Comparison of ENCODE assay signal across 17 cellular contexts in genomic region chr7:33764752-33765451, GRCh38.
DNase-seq lines count a peak whose midpoint lies in the region; ATAC-seq and TF ChIP-seq lines count a peak whose summit lies in the region.
"Had no signal": no experiment of that assay in that cellular context is flagged by ENCODE, and none has a peak within 500 bp of the region (broad histone marks: within the 10 kb centered on the region; RNA-seq: fewer than 3 reads in every experiment).

No MANE protein-coding gene starts in this region.

- dilution Hi-C loops in mammary epithelial cell (cut with HindIII; ENCODE audit: low sequenced_read_pairs), result no loop called here

- in situ Hi-C loops in mammary epithelial cell (cut with MboI; ENCODE audit: low sequenced_read_pairs in 2 of 2), result no loop called here

- no TSS peak for BruUV-seq in mammary epithelial cell (replicated peaks; lab: Mats Ljungman, UMichigan)
- no TSS peak for BruUV-seq in MCF 10A (replicated peaks; lab: Mats Ljungman, UMichigan)

- H4K20me1 ChIP-seq in mammary epithelial cell (ENCODE audit: insufficient read depth, low read length), result no peaks in the 10 kb centered on the region

- POLR2A ChIA-PET in MCF 10A (lab: Yijun Ruan, JAX), result no interaction called here

- H3K79me2 ChIP-seq in mammary epithelial cell (ENCODE audit: insufficient read depth, low read length), result no peaks in the 10 kb centered on the region

- H3K36me3 Mint-ChIP-seq in MCF 10A (ENCODE audit: insufficient read depth, unreplicated experiment), result no peaks in the 10 kb centered on the region
- H3K36me3 Mint-ChIP-seq: T-cell, type B pancreatic cell had no signal

- H3K9me3 Mint-ChIP-seq in MCF 10A (ENCODE audit: unreplicated experiment), result no peaks in the 10 kb centered on the region
- H3K9me3 Mint-ChIP-seq: activated T-cell treated with anti-CD3 and anti-CD28 coated beads, Interleukin-2, amount 50 U/mL, for 24 hours; naive thymus-derived CD4-positive, alpha-beta T cell; T-cell; type B pancreatic cell had no signal

- H3K4me1 ChIP-seq in mammary epithelial cell (ENCODE audit: insufficient read depth, low read length) (no peaks in the 10 kb centered on the region), stomach (peaks cover 0 to 39% (median 16%) of the 10 kb centered on the region in 4 donors)
- H3K4me1 ChIP-seq: HAP-1 had no signal

- intact Hi-C loops in mammary epithelial cell (cut with micrococcal nuclease), result no loop called here
- intact Hi-C loops in MCF 10A (cut with micrococcal nuclease), result no loop called here
- intact Hi-C loops in stomach (cut with DNase I; ENCODE audit: low total_unique reads), result no loop called here

- H3K27ac ChIP-seq in mammary epithelial cell (ENCODE audit: insufficient read depth, low read depth, low read length) (no peak overlapping the region), stomach (peak overlapping the region; percentile 49 to 77 (median 63))
- H3K27ac ChIP-seq: 22Rv1, ascending aorta had no signal

- H3K4me3 ChIP-seq in mammary epithelial cell (replicated peaks in 1 of 3; ENCODE audit: insufficient read depth in 1 of 3, low read depth in 2 of 3, low read length in 3 of 3) (no peak overlapping the region), cardiac fibroblast (replicated peaks in 1 of 2; ENCODE audit: low read depth in 2 of 2, low read length in 2 of 2) (no peak overlapping the region), stomach (no peak overlapping the region)
- H3K4me3 ChIP-seq: ascending aorta, HAP-1 had no signal

- H3K9me3 ChIP-seq in mammary epithelial cell (replicated peaks; ENCODE audit: insufficient read depth, low read length), result no peaks in the 10 kb centered on the region
- no peaks in the 10 kb centered on the region for H3K9me3 ChIP-seq in stomach
- H3K9me3 ChIP-seq: ascending aorta, HAP-1 had no signal

- H3K36me3 ChIP-seq in mammary epithelial cell (ENCODE audit: insufficient read depth, low read length) (no peaks in the 10 kb centered on the region), stomach (no peaks in the 10 kb centered on the region)
- H3K36me3 ChIP-seq: ascending aorta, HAP-1 had no signal

- CTCF ChIA-PET in mammary epithelial cell (lab: Charles Lee; ENCODE audit: low non-redundant PET), result no interaction called here
- CTCF ChIA-PET in MCF 10A (lab: Yijun Ruan, JAX), result interaction anchor here (0.7 to 3.1 kb wide), 6 partner anchors 15 to 169 kb away, joined by 3 to 14 read pairs (median 4); no protein-coding TSS in a partner anchor

- peaks cover 6% of the 10 kb centered on the region for H3K4me1 Mint-ChIP-seq in MCF 10A (ENCODE audit: insufficient read depth, unreplicated experiment)
- H3K4me1 Mint-ChIP-seq: naive thymus-derived CD4-positive, alpha-beta T cell; T-cell had no signal

- TF ChIP-seq CTCF in mammary epithelial cell (conservative IDR thresholded peaks at IDR 0.05 in 1 of 2, IDR thresholded peaks at IDR 0.05 in 1 of 2; ENCODE audit: extremely low read depth in 1 of 2, insufficient read depth in 1 of 2, low read depth in 1 of 2, low read length in 2 of 2), result no peak
- no peak for TF ChIP-seq CTCF in MCF 10A (IDR thresholded peaks at IDR 0.05; ENCODE audit: unreplicated experiment)
- no peak for TF ChIP-seq CTCF in cardiac fibroblast (IDR thresholded peaks at IDR 0.05; ENCODE audit: low read depth, low read length)
- TF ChIP-seq CTCF in stomach (IDR thresholded peaks at IDR 0.05), result no peak

- no peak overlapping the region for H3K9ac ChIP-seq in mammary epithelial cell (ENCODE audit: insufficient read depth, low read length)

- no peak overlapping the region for H3K4me2 ChIP-seq in mammary epithelial cell (ENCODE audit: insufficient read depth, low read depth, low read length)

- TF ChIP-seq EP300 in stomach (IDR thresholded peaks at IDR 0.05), result no peak

- ATAC-seq in HG03039 (IDR thresholded peaks at IDR 0.05; ENCODE audit: unreplicated experiment) (no peak), HG02588 (IDR thresholded peaks at IDR 0.05; ENCODE audit: unreplicated experiment) (no peak)
- ATAC-seq: naive thymus-derived CD4-positive, alpha-beta T cell; T-cell had no signal

- no peak overlapping the region for H3K4me3 Mint-ChIP-seq in MCF 10A (ENCODE audit: unreplicated experiment)
- H3K4me3 Mint-ChIP-seq: activated T-cell treated with anti-CD3 and anti-CD28 coated beads, Interleukin-2, amount 50 U/mL, for 24 hours; naive thymus-derived CD4-positive, alpha-beta T cell; T-cell; type B pancreatic cell had no signal

- peak; percentile 71 for DNase-seq in mammary epithelial cell
- no peak for DNase-seq in MCF 10A (ENCODE audit: unreplicated experiment)
- DNase-seq in cardiac fibroblast (ENCODE audit: low read depth in 2 of 2), result peak; percentile 91 to 92
- peak; percentile 5 for DNase-seq in kidney tubule cell (ENCODE audit: low spot score)
- peak; percentile 34 for DNase-seq in stomach
- DNase-seq in NCI-H510A treated with DMSO at 0.1 percent for 48 hours (lab: John Stamatoyannopoulos, UW), result no peak
- DNase-seq: activated T-cell treated with anti-CD3 and anti-CD28 coated beads, Interleukin-2, amount 50 U/mL, for 24 hours; DMS53; naive thymus-derived CD4-positive, alpha-beta T cell; NCI-H1694 treated with DMSO at 0.1 percent for 48 hours; T-cell had no signal

- no peak overlapping the region for H3K27ac Mint-ChIP-seq in MCF 10A (ENCODE audit: low read depth, unreplicated experiment)
- H3K27ac Mint-ChIP-seq: activated T-cell treated with anti-CD3 and anti-CD28 coated beads, Interleukin-2, amount 50 U/mL, for 24 hours; naive thymus-derived CD4-positive, alpha-beta T cell; T-cell; type B pancreatic cell had no signal

- WGBS in mammary epithelial cell (ENCODE audit: low coverage, missing lambda C conversion rate), result 79% methylated on average over 7 of the region's 7 CpGs
- WGBS in stomach, 5 donors, result 28 to 53% (median 35%) methylated on average over 7 of the region's 7 CpGs

- H3K27me3 ChIP-seq in mammary epithelial cell (ENCODE audit: insufficient read depth, low read length) (no peaks in the 10 kb centered on the region), stomach (no peaks in the 10 kb centered on the region)
- H3K27me3 ChIP-seq: ascending aorta had no signal

- no peak for TF ChIP-seq POLR2A in stomach (IDR thresholded peaks at IDR 0.05)

- no peak overlapping the region for H2AFZ ChIP-seq in mammary epithelial cell (ENCODE audit: low read depth, low read length)

- no peaks in the 10 kb centered on the region for H3K27me3 Mint-ChIP-seq in MCF 10A (ENCODE audit: insufficient read depth, unreplicated experiment)
- H3K27me3 Mint-ChIP-seq: activated T-cell treated with anti-CD3 and anti-CD28 coated beads, Interleukin-2, amount 50 U/mL, for 24 hours; naive thymus-derived CD4-positive, alpha-beta T cell; T-cell had no signal

Comparison
In these comparisons a context has a peak if more than half of its experiments do, and no peak if none do; other contexts are left out.
1. DNase-seq: peak in mammary epithelial cell (single experiment), cardiac fibroblast (2 of 2), kidney tubule cell (single experiment) and stomach (single experiment); none in MCF 10A (single experiment) and NCI-H510A treated with DMSO at 0.1 percent for 48 hours (single experiment).